Comparison of ENCODE assay signal across 17 cellular contexts in genomic region chr1:173481195-173481772, GRCh38. TPM values are rescaled to one million over a fixed set of nuclear protein-coding genes. Genes with fewer than 3 reads are reported as not detected.
DNase-seq lines count a peak whose midpoint lies in the region; ATAC-seq and TF ChIP-seq lines count a peak whose summit lies in the region.
"Had no signal": no experiment of that assay in that cellular context is flagged by ENCODE, and none has a peak within 500 bp of the region (broad histone marks: within the 10 kb centered on the region; RNA-seq: fewer than 3 reads in every experiment).

No MANE protein-coding gene starts in this region.

- H3K9me3 ChIP-seq in CD4-positive, alpha-beta T cell (ENCODE audit: control insufficient read depth, low read length), result no peaks in the 10 kb centered on the region

- CTCF ChIA-PET in activated naive CD4-positive, alpha-beta T cell treated with anti-CD3 and anti-CD28 coated beads for 36 hours (lab: Charles Lee), result interaction anchor here (1.1 to 2.2 kb wide), 2 partner anchors 11 to 52 kb away, joined by 4 to 8 read pairs; no protein-coding TSS in a partner anchor
- CTCF ChIA-PET in CD4-positive, alpha-beta T cell (lab: Charles Lee), result no interaction called here

- H3K4me3 Mint-ChIP-seq in activated naive CD4-positive, alpha-beta T cell treated with anti-CD3 and anti-CD28 coated beads for 36 hours, result no peak overlapping the region
- H3K4me3 Mint-ChIP-seq in CD4-positive, alpha-beta T cell, result peak overlapping the region; percentile 5
- H3K4me3 Mint-ChIP-seq in activated naive CD8-positive, alpha-beta T cell treated with anti-CD3 and anti-CD28 coated beads for 36 hours, result no peak overlapping the region
- no peak overlapping the region for H3K4me3 Mint-ChIP-seq in memory B cell
- H3K4me3 Mint-ChIP-seq in T-helper 2 cell treated with Interferon-gamma antibody and Interleukin-4, amounts not matched to agents 5 μg/mL and 100 μg/mL, for 36 hours, result no peak overlapping the region

- no peak for DNase-seq in activated naive CD4-positive, alpha-beta T cell treated with anti-CD3 and anti-CD28 coated beads, Interleukin-2, amount 50 U/mL, for 72 hours (ENCODE audit: low spot score in 2 of 2)
- no peak for DNase-seq in activated naive CD4-positive, alpha-beta T cell treated with anti-CD3 and anti-CD28 coated beads for 36 hours
- DNase-seq in CD4-positive, alpha-beta T cell, result no peak
- no peak for DNase-seq in activated naive CD8-positive, alpha-beta T cell treated with anti-CD3 and anti-CD28 coated beads for 36 hours
- DNase-seq in memory B cell (ENCODE audit: low spot score in 2 of 2) (no peak), NCI-H2196 treated with DMSO at 0.1 percent for 48 hours (lab: John Stamatoyannopoulos, UW; ENCODE audit: unreplicated experiment) (no peak), glomerular visceral epithelial cell (ENCODE audit: extremely low spot score) (no peak)
- DNase-seq in T-helper 2 cell treated with Interferon-gamma antibody and Interleukin-4, amounts not matched to agents 5 μg/mL and 100 μg/mL, for 36 hours (ENCODE audit: low spot score), result no peak
- DNase-seq: GF-D8, GOT3, KG1, NCI-H146, NCI-H2081, NCI-H510A treated with DMSO at 0.1 percent for 48 hours, NCI-H82, PC-3 had no signal

- no peak for ATAC-seq in activated naive CD4-positive, alpha-beta T cell treated with anti-CD3 and anti-CD28 coated beads, Interleukin-2, amount 50 U/mL, for 72 hours
- ATAC-seq in CD4-positive, alpha-beta T cell (ENCODE audit: poor library complexity), result no peak
- ATAC-seq in memory B cell (ENCODE audit: low read depth), result no peak
- ATAC-seq: PC-3 had no signal

- H3K27ac Mint-ChIP-seq in activated naive CD4-positive, alpha-beta T cell treated with anti-CD3 and anti-CD28 coated beads, Interleukin-2, amount 50 U/mL, for 72 hours, result peak overlapping the region; percentile 13 to 23
- no peak overlapping the region for H3K27ac Mint-ChIP-seq in activated naive CD4-positive, alpha-beta T cell treated with anti-CD3 and anti-CD28 coated beads for 36 hours
- H3K27ac Mint-ChIP-seq in CD4-positive, alpha-beta T cell, result peak overlapping the region; percentile 13
- peak overlapping the region; percentile 57 for H3K27ac Mint-ChIP-seq in activated naive CD8-positive, alpha-beta T cell treated with anti-CD3 and anti-CD28 coated beads for 36 hours
- H3K27ac Mint-ChIP-seq in memory B cell, result peak overlapping the region; percentile 3
- no peak overlapping the region for H3K27ac Mint-ChIP-seq in T-helper 2 cell treated with Interferon-gamma antibody and Interleukin-4, amounts not matched to agents 5 μg/mL and 100 μg/mL, for 36 hours

- TF ChIP-seq CTCF in CD4-positive, alpha-beta T cell (IDR thresholded peaks at IDR 0.05), result no peak

- H3K27me3 ChIP-seq in CD4-positive, alpha-beta T cell (ENCODE audit: control insufficient read depth, insufficient read depth, low read length), result no peaks in the 10 kb centered on the region

- peaks cover 27 to 39% of the 10 kb centered on the region in 2 donors for H3K36me3 Mint-ChIP-seq in activated naive CD4-positive, alpha-beta T cell treated with anti-CD3 and anti-CD28 coated beads, Interleukin-2, amount 50 U/mL, for 72 hours
- H3K36me3 Mint-ChIP-seq in activated naive CD4-positive, alpha-beta T cell treated with anti-CD3 and anti-CD28 coated beads for 36 hours (ENCODE audit: low read depth), result peaks cover 34% of the 10 kb centered on the region
- H3K36me3 Mint-ChIP-seq in CD4-positive, alpha-beta T cell (ENCODE audit: low read depth), result peaks cover 74% of the 10 kb centered on the region
- peaks cover 52% of the 10 kb centered on the region for H3K36me3 Mint-ChIP-seq in activated naive CD8-positive, alpha-beta T cell treated with anti-CD3 and anti-CD28 coated beads for 36 hours
- H3K36me3 Mint-ChIP-seq in memory B cell, result peaks cover 35% of the 10 kb centered on the region
- peaks cover 56% of the 10 kb centered on the region for H3K36me3 Mint-ChIP-seq in T-helper 2 cell treated with Interferon-gamma antibody and Interleukin-4, amounts not matched to agents 5 μg/mL and 100 μg/mL, for 36 hours (ENCODE audit: low read depth)

- POLR2A ChIA-PET in CD4-positive, alpha-beta T cell (lab: Charles Lee), result no interaction called here

- H3K27ac ChIP-seq in CD4-positive, alpha-beta T cell (ENCODE audit: low read depth, low read length), result no peak overlapping the region
- H3K27ac ChIP-seq: RWPE1 had no signal

- no peaks in the 10 kb centered on the region for H3K9me3 Mint-ChIP-seq in activated naive CD4-positive, alpha-beta T cell treated with anti-CD3 and anti-CD28 coated beads, Interleukin-2, amount 50 U/mL, for 72 hours
- H3K9me3 Mint-ChIP-seq in activated naive CD4-positive, alpha-beta T cell treated with anti-CD3 and anti-CD28 coated beads for 36 hours, result no peaks in the 10 kb centered on the region
- no peaks in the 10 kb centered on the region for H3K9me3 Mint-ChIP-seq in CD4-positive, alpha-beta T cell
- H3K9me3 Mint-ChIP-seq in activated naive CD8-positive, alpha-beta T cell treated with anti-CD3 and anti-CD28 coated beads for 36 hours, result no peaks in the 10 kb centered on the region
- no peaks in the 10 kb centered on the region for H3K9me3 Mint-ChIP-seq in memory B cell
- H3K9me3 Mint-ChIP-seq in T-helper 2 cell treated with Interferon-gamma antibody and Interleukin-4, amounts not matched to agents 5 μg/mL and 100 μg/mL, for 36 hours, result no peaks in the 10 kb centered on the region

- H3K4me1 Mint-ChIP-seq in activated naive CD4-positive, alpha-beta T cell treated with anti-CD3 and anti-CD28 coated beads for 36 hours (ENCODE audit: low read depth), result peaks cover 40% of the 10 kb centered on the region
- peaks cover 35% of the 10 kb centered on the region for H3K4me1 Mint-ChIP-seq in CD4-positive, alpha-beta T cell (ENCODE audit: low read depth)
- peaks cover 30% of the 10 kb centered on the region for H3K4me1 Mint-ChIP-seq in activated naive CD8-positive, alpha-beta T cell treated with anti-CD3 and anti-CD28 coated beads for 36 hours
- H3K4me1 Mint-ChIP-seq in memory B cell, result peaks cover 21% of the 10 kb centered on the region
- H3K4me1 Mint-ChIP-seq in T-helper 2 cell treated with Interferon-gamma antibody and Interleukin-4, amounts not matched to agents 5 μg/mL and 100 μg/mL, for 36 hours (ENCODE audit: low read depth), result peaks cover 29% of the 10 kb centered on the region

- intact Hi-C loops in activated naive CD4-positive, alpha-beta T cell treated with anti-CD3 and anti-CD28 coated beads for 36 hours (cut with micrococcal nuclease), result no loop called here
- intact Hi-C loops in CD4-positive, alpha-beta T cell (cut with DNase I, micrococcal nuclease), result loop anchor here in 1 of 2 experiments (2.0 to 10.0 kb wide), 3 partner anchors 234 to 1636 kb away; partner anchors contain the start of genes DNM3 and KLHL20

- no peaks in the 10 kb centered on the region for H3K27me3 Mint-ChIP-seq in activated naive CD4-positive, alpha-beta T cell treated with anti-CD3 and anti-CD28 coated beads for 36 hours (ENCODE audit: low read depth)
- no peaks in the 10 kb centered on the region for H3K27me3 Mint-ChIP-seq in CD4-positive, alpha-beta T cell
- no peaks in the 10 kb centered on the region for H3K27me3 Mint-ChIP-seq in activated naive CD8-positive, alpha-beta T cell treated with anti-CD3 and anti-CD28 coated beads for 36 hours
- H3K27me3 Mint-ChIP-seq in memory B cell, result no peaks in the 10 kb centered on the region
- H3K27me3 Mint-ChIP-seq in T-helper 2 cell treated with Interferon-gamma antibody and Interleukin-4, amounts not matched to agents 5 μg/mL and 100 μg/mL, for 36 hours (ENCODE audit: low read depth), result no peaks in the 10 kb centered on the region

RNA-seq across cellular contexts. Expression of gene PRDX6, which starts 4.1 kb away (rescaled TPM):
- 100 to 1,000 TPM; 123 to 180 TPM for total RNA-seq in activated naive CD4-positive, alpha-beta T cell treated with anti-CD3 and anti-CD28 coated beads, Interleukin-2, amount 50 U/mL, for 72 hours
- total RNA-seq in activated naive CD4-positive, alpha-beta T cell treated with anti-CD3 and anti-CD28 coated beads for 36 hours, result 100 to 1,000 TPM; 147 to 150 TPM
- total RNA-seq in CD4-positive, alpha-beta T cell, result 100 to 1,000 TPM; 101 to 102 TPM
- 100 to 1,000 TPM; 168 to 175 TPM for total RNA-seq in activated naive CD8-positive, alpha-beta T cell treated with anti-CD3 and anti-CD28 coated beads for 36 hours

Comparison
In these comparisons a context has a peak if more than half of its experiments do, and no peak if none do; other contexts are left out.
1. H3K27ac Mint-ChIP-seq: peak in activated naive CD4-positive, alpha-beta T cell treated with anti-CD3 and anti-CD28 coated beads, Interleukin-2, amount 50 U/mL, for 72 hours (2 of 2), CD4-positive, alpha-beta T cell (single experiment), activated naive CD8-positive, alpha-beta T cell treated with anti-CD3 and anti-CD28 coated beads for 36 hours (single experiment) and memory B cell (single experiment); none in activated naive CD4-positive, alpha-beta T cell treated with anti-CD3 and anti-CD28 coated beads for 36 hours (single experiment) and T-helper 2 cell treated with Interferon-gamma antibody and Interleukin-4, amounts not matched to agents 5 μg/mL and 100 μg/mL, for 36 hours (single experiment).